25 cellular contexts compared by ENCODE assay signal in genomic region chr7:142909921-142910521, GRCh38. TPM values are rescaled to one million over a fixed set of nuclear protein-coding genes. Genes with fewer than 3 reads are reported as not detected.
A peak's percentile ranks its signal among the peaks of the same experiment; 100 is the strongest.
DNase-seq lines count a peak whose midpoint lies in the region; TF ChIP-seq lines count a peak whose summit lies in the region.
"Had no signal": no experiment of that assay in that cellular context is flagged by ENCODE, and none has a peak within 500 bp of the region (broad histone marks: within the 10 kb centered on the region; RNA-seq: fewer than 3 reads in every experiment).

No MANE protein-coding gene starts in this region.

- H3K9me3 Mint-ChIP-seq in mesothelial cell of epicardium, result peaks cover 12% of the 10 kb centered on the region
- H3K9me3 Mint-ChIP-seq: activated naive CD8-positive, alpha-beta T cell treated with anti-CD3 and anti-CD28 coated beads for 36 hours; central memory CD8-positive, alpha-beta T cell; stimulated activated naive B cell treated with anti-CD40 and anti-IgM and Interleukin-4, amounts not matched to agents 10 μg/mL and 1 μg/mL and 100 μg/mL, for 72 hours had no signal

- H3K4me3 ChIP-seq in duodenal mucosa (ENCODE audit: low read depth in 1 of 2, low read length in 2 of 2), result peak overlapping the region in 1 of 2 donors; percentile 37
- H3K4me3 ChIP-seq: ascending aorta, lower lobe of right lung, sigmoid colon, SK-N-MC had no signal

- POLR2A ChIA-PET in RWPE1 (lab: Yijun Ruan, JAX; ENCODE audit: low non-redundant PET), result no interaction called here

- H3K27ac ChIP-seq in duodenal mucosa (ENCODE audit: low read depth, low read length), result peak overlapping the region; percentile 6
- no peak overlapping the region for H3K27ac ChIP-seq in RWPE1
- H3K27ac ChIP-seq: ascending aorta, lower lobe of right lung, sigmoid colon, SK-N-MC had no signal

- H3K4me3 Mint-ChIP-seq in mesothelial cell of epicardium, result no peak overlapping the region
- H3K4me3 Mint-ChIP-seq: activated naive CD8-positive, alpha-beta T cell treated with anti-CD3 and anti-CD28 coated beads for 36 hours; central memory CD8-positive, alpha-beta T cell; stimulated activated naive B cell treated with anti-CD40 and anti-IgM and Interleukin-4, amounts not matched to agents 10 μg/mL and 1 μg/mL and 100 μg/mL, for 72 hours; T-helper 17 cell had no signal

- CTCF ChIA-PET in RWPE1 (lab: Yijun Ruan, JAX), result no interaction called here

- TF ChIP-seq CTCF in mesothelial cell of epicardium (IDR thresholded peaks at IDR 0.05; ENCODE audit: unreplicated experiment) (no peak), RWPE1 (conservative IDR thresholded peaks at IDR 0.05; ENCODE audit: low read depth) (no peak)

- H3K36me3 Mint-ChIP-seq in mesothelial cell of epicardium, result no peaks in the 10 kb centered on the region
- H3K36me3 Mint-ChIP-seq: activated naive CD8-positive, alpha-beta T cell treated with anti-CD3 and anti-CD28 coated beads for 36 hours; CD14-positive monocyte; stimulated activated naive B cell treated with anti-CD40 and anti-IgM and Interleukin-4, amounts not matched to agents 10 μg/mL and 1 μg/mL and 100 μg/mL, for 72 hours had no signal

- H3K36me3 ChIP-seq in duodenal mucosa (ENCODE audit: control insufficient read depth in 1 of 2, insufficient read depth in 2 of 2, low read length in 2 of 2), result no peaks in the 10 kb centered on the region
- H3K36me3 ChIP-seq: ascending aorta, lower lobe of right lung, sigmoid colon had no signal

- peak overlapping the region; percentile 8 for H3K27ac Mint-ChIP-seq in mesothelial cell of epicardium
- H3K27ac Mint-ChIP-seq: activated naive CD8-positive, alpha-beta T cell treated with anti-CD3 and anti-CD28 coated beads for 36 hours; stimulated activated naive B cell treated with anti-CD40 and anti-IgM and Interleukin-4, amounts not matched to agents 10 μg/mL and 1 μg/mL and 100 μg/mL, for 72 hours; T-helper 17 cell had no signal

- H3K9me3 ChIP-seq in duodenal mucosa (ENCODE audit: control insufficient read depth in 1 of 2, low read length in 2 of 2), result no peaks in the 10 kb centered on the region
- H3K9me3 ChIP-seq: ascending aorta, lower lobe of right lung, sigmoid colon had no signal

- H3K9ac ChIP-seq in duodenal mucosa (ENCODE audit: low read depth in 1 of 2, low read length in 2 of 2), result peak overlapping the region in 1 of 2 donors; percentile 44

- H3K4me1 ChIP-seq in duodenal mucosa (ENCODE audit: control insufficient read depth in 1 of 2, insufficient read depth in 2 of 2, low read length in 2 of 2), result peaks cover 25 to 47% of the 10 kb centered on the region in 2 donors
- H3K4me1 ChIP-seq: ascending aorta, lower lobe of right lung, sigmoid colon had no signal

- peaks cover 0 to 4% of the 10 kb centered on the region in 2 donors for H3K27me3 ChIP-seq in duodenal mucosa (ENCODE audit: control insufficient read depth in 1 of 2, insufficient read depth in 2 of 2, low read length in 2 of 2)
- H3K27me3 ChIP-seq: ascending aorta, sigmoid colon had no signal

- peaks cover 30% of the 10 kb centered on the region for H3K4me1 Mint-ChIP-seq in mesothelial cell of epicardium
- H3K4me1 Mint-ChIP-seq: activated naive CD8-positive, alpha-beta T cell treated with anti-CD3 and anti-CD28 coated beads for 36 hours; central memory CD8-positive, alpha-beta T cell had no signal

- no peaks in the 10 kb centered on the region for H3K27me3 Mint-ChIP-seq in mesothelial cell of epicardium (ENCODE audit: low read depth)

- DNase-seq in NCI-H226 (peak; percentile 42), mesothelial cell of epicardium (ENCODE audit: low spot score in 2 of 2, unreplicated experiment in 2 of 2) (no peak), ureter (ENCODE audit: low spot score) (peak; percentile 1), RWPE1 (ENCODE audit: low spot score) (no peak), DMS 273 treated with DMSO at 0.1 percent for 48 hours (lab: John Stamatoyannopoulos, UW) (no peak), NCI-H69 (lab: John Stamatoyannopoulos, UW) (no peak)
- DNase-seq: activated naive CD8-positive, alpha-beta T cell treated with anti-CD3 and anti-CD28 coated beads for 36 hours; activated T-cell treated with anti-CD3 and anti-CD28 coated beads for 4 hours; GOT3; lower lobe of right lung; NCI-H1048; NCI-H1930; sigmoid colon; stimulated activated naive B cell treated with anti-CD40 and anti-IgM and Interleukin-4, amounts not matched to agents 10 μg/mL and 1 μg/mL and 100 μg/mL, for 72 hours; T-helper 17 cell had no signal

RNA-seq across cellular contexts. Expression of gene TRPV5, which starts 23.5 kb away (rescaled TPM):
- total RNA-seq in mesothelial cell of epicardium, result 0.18 to 0.56 TPM (median 0.29 TPM) in 3 replicates
- total RNA-seq in ureter, result not detected
- total RNA-seq: activated naive CD8-positive, alpha-beta T cell treated with anti-CD3 and anti-CD28 coated beads for 36 hours; ascending aorta; dermis blood vessel endothelial cell; endothelial cell of umbilical vein; lower lobe of right lung; mononuclear cell; RPMI7951; sigmoid colon; T-helper 17 cell; temporal lobe had no signal

RNA-seq across cellular contexts. Expression of gene TRPV6, which starts 24.5 kb away (rescaled TPM):
- 4.2 to 5.7 TPM (median 5.6 TPM) in 3 replicates for total RNA-seq in mesothelial cell of epicardium
- 27.7 TPM for total RNA-seq in ureter
- total RNA-seq: activated naive CD8-positive, alpha-beta T cell treated with anti-CD3 and anti-CD28 coated beads for 36 hours; ascending aorta; dermis blood vessel endothelial cell; endothelial cell of umbilical vein; RPMI7951; sigmoid colon; T-helper 17 cell had no signal

RNA-seq across cellular contexts. Expression of gene LLCFC1, which starts 29.3 kb away (rescaled TPM):
- total RNA-seq in mesothelial cell of epicardium (not detected in 3 replicates), ureter (not detected)
- total RNA-seq: activated naive CD8-positive, alpha-beta T cell treated with anti-CD3 and anti-CD28 coated beads for 36 hours; ascending aorta; dermis blood vessel endothelial cell; endothelial cell of umbilical vein; lower lobe of right lung; mononuclear cell; RPMI7951; sigmoid colon; T-helper 17 cell; temporal lobe had no signal

RNA-seq across cellular contexts. Expression of gene KEL, which starts 52.1 kb away (rescaled TPM):
- total RNA-seq in mesothelial cell of epicardium (1.9 to 4.2 TPM (median 2.3 TPM) in 3 replicates), ureter (1.3 TPM)
- total RNA-seq: ascending aorta, dermis blood vessel endothelial cell, RPMI7951 had no signal

RNA-seq across cellular contexts. Expression of gene EPHB6, which starts 55.1 kb away (rescaled TPM):
- 28.0 to 30.9 TPM (median 28.9 TPM) in 3 replicates for total RNA-seq in mesothelial cell of epicardium
- 55.9 TPM for total RNA-seq in ureter
- total RNA-seq: RPMI7951 had no signal

Comparison
In these comparisons a context has a peak if more than half of its experiments do, and no peak if none do; other contexts are left out.
1. DNase-seq: peak in NCI-H226 (single experiment) and ureter (single experiment); none in mesothelial cell of epicardium (0 of 2), RWPE1 (single experiment), DMS 273 treated with DMSO at 0.1 percent for 48 hours (single experiment) and NCI-H69 (single experiment).